Comparison of ENCODE assay signal across 2 cellular contexts in genomic region chr11:3809624-3809928, GRCh38.
TF ChIP-seq lines count a peak whose summit lies in the region.

No MANE protein-coding gene starts in this region.

TF ChIP-seq in GM23338, 12 proteins besides CTCF, POLR2A, EP300 and RAD21 (continued from another document):
- no peak for TF ChIP-seq STAT1 (IDR thresholded peaks at IDR 0.05; ENCODE audit: unreplicated experiment)
- no peak for TF ChIP-seq CREB1 (CRISPR knock-in tag; IDR thresholded peaks at IDR 0.05; ENCODE audit: low read depth)
- TF ChIP-seq NANOG (IDR thresholded peaks at IDR 0.05; ENCODE audit: borderline replicate concordance) = no peak
- TF ChIP-seq ZNF331 (CRISPR knock-in tag; IDR thresholded peaks at IDR 0.05; ENCODE audit: low read depth) = no peak
- no peak for TF ChIP-seq REST (IDR thresholded peaks at IDR 0.05; ENCODE audit: unreplicated experiment)
- no peak for TF ChIP-seq ZNF114 (CRISPR knock-in tag; IDR thresholded peaks at IDR 0.05)
- TF ChIP-seq ZNF462 (CRISPR knock-in tag; IDR thresholded peaks at IDR 0.05) = no peak
- TF ChIP-seq EZH2 (IDR thresholded peaks at IDR 0.05; ENCODE audit: low read depth, unreplicated experiment) = no peak

TF ChIP-seq in WTC11, 78 proteins besides CTCF, POLR2A, EP300 and RAD21 (continued from another document):
- TF ChIP-seq ARID4B (CRISPR knock-in tag; IDR thresholded peaks at IDR 0.05; ENCODE audit: borderline replicate concordance) (no peak), E2F1 (CRISPR knock-in tag; IDR thresholded peaks at IDR 0.05) (no peak), NR1H2 (CRISPR knock-in tag; IDR thresholded peaks at IDR 0.05) (no peak), IRF1 (CRISPR knock-in tag; IDR thresholded peaks at IDR 0.05) (no peak), HMGXB4 (CRISPR knock-in tag; IDR thresholded peaks at IDR 0.05) (no peak), ZNF671 (CRISPR knock-in tag; IDR thresholded peaks at IDR 0.05) (no peak)
